In genomic region chr1:228459091-228459993, GRCh38 we compare ENCODE assay signal across 8 cellular contexts. TPM values are rescaled to one million over a fixed set of nuclear protein-coding genes. Genes with fewer than 3 reads are reported as not detected.
A peak's percentile ranks its signal among the peaks of the same experiment; 100 is the strongest.
DNase-seq lines count a peak whose midpoint lies in the region; ATAC-seq and TF ChIP-seq lines count a peak whose summit lies in the region.

No MANE protein-coding gene starts in this region.

- H3K9me3 Mint-ChIP-seq in natural killer cell, result no peaks in the 10 kb centered on the region

- H3K27ac ChIP-seq in esophagus squamous epithelium (peak overlapping the region; percentile 83 to 92 (median 88)), tibial nerve (peak overlapping the region; percentile 56 to 92 (median 84)), Karpas-422 (ENCODE audit: low read length) (no peak overlapping the region)

- peak; percentile 25 for ATAC-seq in HG02759 (IDR thresholded peaks at IDR 0.05; ENCODE audit: unreplicated experiment)
- no peak for ATAC-seq in natural killer cell

- H3K36me3 ChIP-seq in esophagus squamous epithelium (no peaks in the 10 kb centered on the region), tibial nerve (no peaks in the 10 kb centered on the region), Karpas-422 (ENCODE audit: insufficient read depth, low read length) (no peaks in the 10 kb centered on the region)

- H2AFZ ChIP-seq in Karpas-422 (ENCODE audit: low read length), result no peak overlapping the region

- H3K27me3 Mint-ChIP-seq in natural killer cell (ENCODE audit: low read depth in 2 of 2), result peaks cover 0 to 2% of the 10 kb centered on the region in 2 donors

- peaks cover 38 to 49% of the 10 kb centered on the region in 2 donors for H3K4me1 Mint-ChIP-seq in natural killer cell

- TF ChIP-seq EP300 in tibial nerve (IDR thresholded peaks at IDR 0.05), result no peak

- peak overlapping the region; percentile 99 for H3K4me3 Mint-ChIP-seq in natural killer cell

- H3K4me2 ChIP-seq in Karpas-422 (ENCODE audit: low read depth, low read length, poor library complexity, severe bottlenecking), result no peak overlapping the region

- H3K27me3 ChIP-seq in esophagus squamous epithelium, result peaks cover 0 to 76% (median 9%) of the 10 kb centered on the region in 4 donors
- peaks cover 0 to 45% of the 10 kb centered on the region in 2 donors for H3K27me3 ChIP-seq in tibial nerve
- no peaks in the 10 kb centered on the region for H3K27me3 ChIP-seq in Karpas-422 (ENCODE audit: low read length)

- H4K20me1 ChIP-seq in Karpas-422 (ENCODE audit: insufficient read depth, low read depth, low read length), result no peaks in the 10 kb centered on the region

- intact Hi-C loops in esophagus squamous epithelium (cut with DNase I) (no loop called here), natural killer cell (cut with micrococcal nuclease) (loop anchor here (5.0 kb wide), 1 partner anchor 52 kb away; the partner anchor contains the start of gene TRIM11)

- H3K4me3 ChIP-seq in esophagus squamous epithelium (peak overlapping the region; percentile 43 to 78 (median 58)), tibial nerve (peak overlapping the region; percentile 42 to 70 (median 52)), Karpas-422 (ENCODE audit: low read length) (no peak overlapping the region)

- TF ChIP-seq CTCF in esophagus squamous epithelium (IDR thresholded peaks at IDR 0.05), result peak; percentile 61 to 88 (median 82)
- peak; percentile 66 for TF ChIP-seq CTCF in natural killer cell (IDR thresholded peaks at IDR 0.05)
- peak; percentile 62 to 87 (median 80) for TF ChIP-seq CTCF in tibial nerve (IDR thresholded peaks at IDR 0.05)

- no peaks in the 10 kb centered on the region for H3K79me2 ChIP-seq in Karpas-422 (ENCODE audit: low read length)

- no peaks in the 10 kb centered on the region for H3K36me3 Mint-ChIP-seq in natural killer cell

- H3K9ac ChIP-seq in Karpas-422 (ENCODE audit: low read length), result no peak overlapping the region

- DNase-seq in ELR (ENCODE audit: low read depth) (peak; percentile 85), NCI-H69 (lab: John Stamatoyannopoulos, UW) (peak; percentile 95), esophagus squamous epithelium (lab: John Stamatoyannopoulos, UW) (no peak), natural killer cell (peak; percentile 33), tibial nerve (ENCODE audit: low spot score in 2 of 2) (peak; percentile 41 to 57), Karpas-422 (no peak)
- DNase-seq in activated T-cell treated with anti-CD3 and anti-CD28 coated beads, Interleukin-2, amount 50 U/mL, for 1 hour, result peak; percentile 64

- 9 to 16% methylated on average over 24 to 33 of the region's 41 CpGs for WGBS in esophagus squamous epithelium, 2 donors
- WGBS in tibial nerve, 2 donors, result 6 to 8% methylated on average over 38 to 41 of the region's 41 CpGs

- H3K9me2 ChIP-seq in Karpas-422 (replicated peaks; ENCODE audit: insufficient read depth, low read length), result no peaks in the 10 kb centered on the region

- no peaks in the 10 kb centered on the region for H3K9me3 ChIP-seq in esophagus squamous epithelium
- H3K9me3 ChIP-seq in tibial nerve, result no peaks in the 10 kb centered on the region
- H3K9me3 ChIP-seq in Karpas-422 (ENCODE audit: low read length), result no peaks in the 10 kb centered on the region

- no peak for TF ChIP-seq POLR2A in esophagus squamous epithelium (IDR thresholded peaks at IDR 0.05)
- TF ChIP-seq POLR2A in tibial nerve (IDR thresholded peaks at IDR 0.05), result no peak

- H3K27ac Mint-ChIP-seq in natural killer cell, result peak overlapping the region; percentile 99

- peaks cover 8 to 60% (median 21%) of the 10 kb centered on the region in 3 donors for H3K4me1 ChIP-seq in esophagus squamous epithelium
- peaks cover 0 to 39% (median 16%) of the 10 kb centered on the region in 4 donors for H3K4me1 ChIP-seq in tibial nerve
- H3K4me1 ChIP-seq in Karpas-422 (ENCODE audit: low read length), result no peaks in the 10 kb centered on the region

RNA-seq across cellular contexts. Expression of gene RNF187, which starts 27.8 kb away (rescaled TPM):
- total RNA-seq in esophagus squamous epithelium (10 to 100 TPM; 33.4 to 74.7 (median 60.0) TPM), natural killer cell (100 to 1,000 TPM in 1 of 3 donors, 10 to 100 TPM in 2; 68.6 to 102 (median 77.3) TPM), tibial nerve (10 to 100 TPM; 38.1 to 89.0 (median 56.9) TPM)
- total RNA-seq in Karpas-422 (2014; rRNA removed; shearing (Covaris generic); ENCODE audit: low replicate concordance), result 127 and 268 TPM in 2 replicates

RNA-seq across cellular contexts. Expression of gene TRIM17, which starts 42.7 kb away (rescaled TPM):
- total RNA-seq in esophagus squamous epithelium (1 to 10 TPM in 2 of 4 donors, under 1 TPM in 2; 0.13 to 3.0 (median 0.99) TPM), natural killer cell (10 to 100 TPM in 1 of 3 donors, 1 to 10 TPM in 2; 8.0 to 13.4 (median 8.4) TPM), tibial nerve (1 to 10 TPM in 2 of 4 donors, under 1 TPM in 1, not detected in 1; 0.63 to 4.2 (median 1.4) TPM)
- total RNA-seq in Karpas-422 (2014; rRNA removed; shearing (Covaris generic); ENCODE audit: low replicate concordance), result 0.29 TPM in 1 of 2 replicates, not detected in the other

RNA-seq across cellular contexts. Expression of gene TRIM11, which starts 52.7 kb away (rescaled TPM):
- total RNA-seq in esophagus squamous epithelium (10 to 100 TPM; 15.2 to 30.8 (median 20.6) TPM), natural killer cell (10 to 100 TPM; 65.1 to 91.4 (median 83.2) TPM), tibial nerve (10 to 100 TPM; 19.9 to 32.8 (median 23.9) TPM)
- 27.7 and 39.5 TPM in 2 replicates for total RNA-seq in Karpas-422 (2014; rRNA removed; shearing (Covaris generic); ENCODE audit: low replicate concordance)

Comparison
In these comparisons a context has a peak if more than half of its experiments do, and no peak if none do; other contexts are left out.
1. DNase-seq: peak in ELR (single experiment), NCI-H69 (single experiment), activated T-cell treated with anti-CD3 and anti-CD28 coated beads, Interleukin-2, amount 50 U/mL, for 1 hour (single experiment), natural killer cell (single experiment) and tibial nerve (2 of 2); none in esophagus squamous epithelium (single experiment) and Karpas-422 (single experiment).
2. Peak in every context shown above with its lines, with median percentiles within 50 percentile points of each other: CTCF ChIP-seq.